Comparison of ENCODE assay signal across 23 cellular contexts in the genomic region with DNA sequence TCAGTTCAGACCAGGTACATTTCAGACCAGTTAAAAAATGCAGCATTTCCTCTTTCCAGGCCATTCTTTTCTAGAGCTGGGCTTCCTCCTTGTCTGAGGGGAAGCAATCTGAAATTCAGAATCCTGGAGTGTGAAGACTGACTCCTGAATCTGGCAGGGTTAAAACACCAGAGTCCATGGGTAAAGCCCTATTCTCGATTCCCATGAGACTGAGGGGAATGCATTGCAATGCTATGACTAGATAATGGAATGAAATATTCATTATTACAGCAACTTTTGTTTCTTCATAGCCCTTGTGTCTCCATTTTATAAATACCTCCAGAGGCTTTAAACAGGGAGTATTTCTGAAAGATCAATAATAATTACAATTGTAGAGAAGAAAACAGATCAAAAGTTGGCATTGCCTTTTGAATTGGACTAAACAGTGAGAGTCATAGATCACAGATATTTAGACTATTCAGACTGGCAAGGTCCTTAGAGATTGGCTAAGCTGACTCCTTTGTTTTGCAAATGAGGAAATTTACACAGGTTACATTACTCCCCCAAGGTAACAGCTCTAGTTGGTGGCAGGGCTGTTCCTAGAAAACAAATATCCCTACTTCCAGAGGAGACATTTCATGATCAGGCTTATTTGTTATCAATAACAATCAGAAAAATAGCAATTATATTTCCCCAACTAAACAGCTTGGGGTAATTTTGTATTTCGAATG.
DNase-seq lines count a peak whose midpoint lies in the region; ATAC-seq and TF ChIP-seq lines count a peak whose summit lies in the region.
"Had no signal": no experiment of that assay in that cellular context is flagged by ENCODE, and none has a peak within 500 bp of the region (broad histone marks: within the 10 kb centered on the region; RNA-seq: fewer than 3 reads in every experiment).

No MANE protein-coding gene starts in this region.

- no peak overlapping the region for H2BK120ac ChIP-seq in H9 (ENCODE audit: low read depth, low read length, poor library complexity, severe bottlenecking)

- H3K79me2 ChIP-seq in H9 (ENCODE audit: insufficient read depth, low read length) = no peaks in the 10 kb centered on the region

- ATAC-seq in HG02571 (IDR thresholded peaks at IDR 0.05; ENCODE audit: unreplicated experiment) (no peak), HG02588 (IDR thresholded peaks at IDR 0.05; ENCODE audit: unreplicated experiment) (no peak)
- ATAC-seq: activated T-cell treated with anti-CD3 and anti-CD28 coated beads, Interleukin-2, amount 50 U/mL, for 72 hours; left cardiac atrium; right cardiac atrium had no signal

- H3K27ac ChIP-seq in H9 (ENCODE audit: insufficient read length, low read depth, low read length) = peak overlapping the region; percentile 54
- H3K27ac ChIP-seq: brain microvascular endothelial cell, SJSA1, spleen, transverse colon had no signal

- H3K4me3 Mint-ChIP-seq in H9 = no peak overlapping the region
- H3K4me3 Mint-ChIP-seq: activated naive CD4-positive, alpha-beta T cell treated with anti-CD3 and anti-CD28 coated beads for 36 hours; activated T-cell treated with anti-CD3 and anti-CD28 coated beads, Interleukin-2, amount 50 U/mL, for 72 hours; B cell had no signal

- H3K14ac ChIP-seq in H9 (ENCODE audit: insufficient read depth, low read length) = no peak overlapping the region

- no peak overlapping the region for H3K9ac ChIP-seq in H9 (ENCODE audit: extremely low read depth, insufficient read length, low read length)

- no peak overlapping the region for H3K23ac ChIP-seq in H9 (ENCODE audit: insufficient read length, low read depth, low read length)

- H3K23me2 ChIP-seq in H9 (ENCODE audit: insufficient read length, low read depth, low read length, poor library complexity, severe bottlenecking) = no peaks in the 10 kb centered on the region

- no peak overlapping the region for H3K4ac ChIP-seq in H9 (ENCODE audit: low read depth, low read length)

- no peak for TF ChIP-seq CTCF in H9 (conservative IDR thresholded peaks at IDR 0.05)

- peaks cover 35 to 40% of the 10 kb centered on the region in 2 experiments for H3K4me1 Mint-ChIP-seq in H9
- H3K4me1 Mint-ChIP-seq: B cell had no signal

- H3T11ph ChIP-seq in H9 (ENCODE audit: low read length) = no peak overlapping the region

- no peak overlapping the region for H2BK12ac ChIP-seq in H9 (ENCODE audit: insufficient read length, low read depth, low read length)

- H2BK5ac ChIP-seq in H9 (ENCODE audit: insufficient read length, low read length) = no peak overlapping the region

- WGBS in H9 (ENCODE audit: extremely low coverage, insufficient read length, low lambda C conversion rate) = no CpG with 5 or more reads among the region's 2 CpGs

- H3K18ac ChIP-seq in H9 (ENCODE audit: insufficient read length, low read depth, low read length) = no peak overlapping the region

- no peak overlapping the region for H2BK20ac ChIP-seq in H9 (ENCODE audit: low read depth, low read length, poor library complexity, severe bottlenecking)

- H3K36me3 Mint-ChIP-seq in H9 (ENCODE audit: insufficient read depth in 1 of 3, low read depth in 3 of 3) = no peaks in the 10 kb centered on the region

- peaks cover 11% of the 10 kb centered on the region; the same call in 1 of the 2 replicates for H3K4me1 ChIP-seq in H9 (ENCODE audit: insufficient read depth, low read length)
- H3K4me1 ChIP-seq: SJSA1, spleen had no signal

- H3K79me1 ChIP-seq in H9 (ENCODE audit: insufficient read depth, low read depth, low read length, poor library complexity, severe bottlenecking) = no peaks in the 10 kb centered on the region

- no peaks in the 10 kb centered on the region for H4K20me1 ChIP-seq in H9 (ENCODE audit: control insufficient read depth, insufficient read depth, insufficient read length)

- H2AK5ac ChIP-seq in H9 (ENCODE audit: insufficient read length, low read length) = no peak overlapping the region

- no peak overlapping the region for H3K56ac ChIP-seq in H9 (ENCODE audit: insufficient read length, low read depth, low read length)

- no peaks in the 10 kb centered on the region; a peak in 1 of 5 replicates for H3K9me3 Mint-ChIP-seq in H9
- H3K9me3 Mint-ChIP-seq: activated naive CD4-positive, alpha-beta T cell treated with anti-CD3 and anti-CD28 coated beads for 36 hours; activated T-cell treated with anti-CD3 and anti-CD28 coated beads, Interleukin-2, amount 50 U/mL, for 72 hours had no signal

- H3K27me3 ChIP-seq in H9 (ENCODE audit: insufficient read depth, low read length) = no peaks in the 10 kb centered on the region
- H3K27me3 ChIP-seq: brain microvascular endothelial cell, SJSA1, spleen, transverse colon had no signal

- H4K8ac ChIP-seq in H9 (replicated peaks; ENCODE audit: insufficient read length, low read depth, low read length) = no peak overlapping the region

- no peak overlapping the region for H4K91ac ChIP-seq in H9 (ENCODE audit: insufficient read length, low read depth, low read length)

- H4K5ac ChIP-seq in H9 (ENCODE audit: insufficient read length, low read depth, low read length) = no peak overlapping the region

- H3K27me3 Mint-ChIP-seq in H9 (ENCODE audit: low read depth) = no peaks in the 10 kb centered on the region
- H3K27me3 Mint-ChIP-seq: B cell had no signal

- no peaks in the 10 kb centered on the region for H3K9me3 ChIP-seq in H9 (ENCODE audit: control insufficient read depth, low read depth, low read length)
- H3K9me3 ChIP-seq: SJSA1, spleen, transverse colon had no signal

- H2AFZ ChIP-seq in H9 (ENCODE audit: low read length) = no peak overlapping the region

- DNase-seq in AG20443 (ENCODE audit: low spot score) (peak; percentile 12), H9 (no peak), NCI-H526 (lab: John Stamatoyannopoulos, UW) (peak; percentile 87 to 95), iPS DF 19.7 (ENCODE audit: low read depth, low spot score) (peak; percentile 30)
- DNase-seq in activated CD4-positive, CD25-positive, alpha-beta regulatory T cell (lab: John Stamatoyannopoulos, UW) = no peak
- DNase-seq in activated naive CD4-positive, alpha-beta T cell treated with Interleukin-2 at 50 U/mL for 16 hours = no peak
- DNase-seq: activated CD4-positive, alpha-beta T cell treated with anti-CD3 and anti-CD28 coated beads, Interleukin-2, amount 50 U/mL, for 4 hours; activated naive CD4-positive, alpha-beta T cell treated with anti-CD3 and anti-CD28 coated beads for 36 hours; activated T-cell treated with anti-CD3 and anti-CD28 coated beads, Interleukin-2, amount 50 U/mL, for 72 hours; brain microvascular endothelial cell; glutamatergic neuron; left cardiac atrium; mammary epithelial cell; NCI-H187 treated with DMSO at 0.1 percent for 48 hours; NCI-H774; right cardiac atrium; spleen; T-helper 1 cell; transverse colon had no signal

- H3K4me2 ChIP-seq in H9 (ENCODE audit: insufficient read depth, insufficient read length, low read length) = no peak overlapping the region

- H2BK15ac ChIP-seq in H9 (ENCODE audit: low read depth, low read length) = no peak overlapping the region

- H3K27ac Mint-ChIP-seq in H9 = peak overlapping the region; percentile 45 to 91 (median 52); a peak in 4 of 7 replicates
- H3K27ac Mint-ChIP-seq: activated naive CD4-positive, alpha-beta T cell treated with anti-CD3 and anti-CD28 coated beads for 36 hours; activated T-cell treated with anti-CD3 and anti-CD28 coated beads, Interleukin-2, amount 50 U/mL, for 72 hours; B cell had no signal

Comparison
In these comparisons a context has a peak if more than half of its experiments do, and no peak if none do; other contexts are left out.
1. DNase-seq: peak in AG20443 (single experiment), NCI-H526 (2 of 2) and iPS DF 19.7 (single experiment); none in H9 (single experiment), activated CD4-positive, CD25-positive, alpha-beta regulatory T cell (0 of 4) and activated naive CD4-positive, alpha-beta T cell treated with Interleukin-2 at 50 U/mL for 16 hours (single experiment).